ENCODE assay signal across 17 cellular contexts in genomic region chr1:113744114-113744513, GRCh38. TPM values are rescaled to one million over a fixed set of nuclear protein-coding genes. Genes with fewer than 3 reads are reported as not detected.
DNase-seq lines count a peak whose midpoint lies in the region; ATAC-seq and TF ChIP-seq lines count a peak whose summit lies in the region.
"Had no signal": no experiment of that assay in that cellular context is flagged by ENCODE, and none has a peak within 500 bp of the region (broad histone marks: within the 10 kb centered on the region; RNA-seq: fewer than 3 reads in every experiment).

No MANE protein-coding gene starts in this region.

- H3K4me3 ChIP-seq in SK-N-SH (ENCODE audit: low read depth in 2 of 2, low read length in 1 of 2) (no peak overlapping the region), right lobe of liver (no peak overlapping the region)
- H3K4me3 ChIP-seq: BLaER1, GM12878, GM23248, HAP-1 had no signal

- intact Hi-C loops in right lobe of liver (cut with DNase I) (no loop called here), cardiac septum (cut with DNase I) (no loop called here)

- H3K9me3 Mint-ChIP-seq in brain = no peaks in the 10 kb centered on the region
- H3K9me3 Mint-ChIP-seq: CD14-positive monocyte; CD8-positive, alpha-beta T cell had no signal

- H3K27me3 ChIP-seq in SK-N-SH (ENCODE audit: insufficient read depth) = no peaks in the 10 kb centered on the region
- H3K27me3 ChIP-seq in right lobe of liver = no peaks in the 10 kb centered on the region
- H3K27me3 ChIP-seq: BLaER1 had no signal

- no peaks in the 10 kb centered on the region for H4K20me1 ChIP-seq in SK-N-SH (ENCODE audit: insufficient read depth)
- H4K20me1 ChIP-seq: BLaER1 had no signal

- TF ChIP-seq CTCF in SK-N-SH (IDR thresholded peaks at IDR 0.05) (no peak), brain (conservative IDR thresholded peaks at IDR 0.05) (no peak), right lobe of liver (IDR thresholded peaks at IDR 0.05) (no peak)

- no peak overlapping the region for H3K9ac ChIP-seq in SK-N-SH
- H3K9ac ChIP-seq: BLaER1, GM23248 had no signal

- H3K9me2 ChIP-seq in SK-N-SH = no peaks in the 10 kb centered on the region

- H3K27ac ChIP-seq in SK-N-SH (ENCODE audit: low read depth in 2 of 2, low read length in 1 of 2) (no peak overlapping the region), right lobe of liver (peak overlapping the region in 1 of 3 donors; percentile 10)
- H3K27ac ChIP-seq: 22Rv1, BLaER1, GM23248 had no signal

- peaks cover 9% of the 10 kb centered on the region for H3F3A ChIP-seq in SK-N-SH (replicated peaks; ENCODE audit: insufficient read depth)

- H3K27ac Mint-ChIP-seq in brain = peak overlapping the region in 3 of 5 experiments; percentile 8 to 61 (median 40)
- H3K27ac Mint-ChIP-seq: CD14-positive monocyte; CD8-positive, alpha-beta T cell had no signal

- H3K4me1 ChIP-seq in SK-N-SH (ENCODE audit: control insufficient read depth in 1 of 2, insufficient read depth in 2 of 2, low read depth in 1 of 2, low read length in 1 of 2) (peaks cover 8 to 9% of the 10 kb centered on the region in 2 experiments; a peak in 2 of 4 replicates), right lobe of liver (peaks cover 0 to 7% (median 2%) of the 10 kb centered on the region in 4 donors)
- H3K4me1 ChIP-seq: BLaER1, HAP-1 had no signal

- ATAC-seq in SK-N-SH treated with all-trans-retinoic acid at 6 μM for 48 hours (no peak), right lobe of liver (peak in 3 of 4 donors; percentile 24 to 64 (median 30)), GM21515 (IDR thresholded peaks at IDR 0.05; ENCODE audit: unreplicated experiment) (no peak)
- ATAC-seq: CD8-positive, alpha-beta T cell; GM12878 had no signal

- H3K9me3 ChIP-seq in SK-N-SH (no peaks in the 10 kb centered on the region), right lobe of liver (no peaks in the 10 kb centered on the region)
- H3K9me3 ChIP-seq: BLaER1, HAP-1 had no signal

- no peaks in the 10 kb centered on the region for H3K27me3 Mint-ChIP-seq in brain

- no peak for TF ChIP-seq RAD21 in SK-N-SH (IDR thresholded peaks at IDR 0.05; ENCODE audit: low read length)

- no peak overlapping the region for H3K4me2 ChIP-seq in SK-N-SH
- H3K4me2 ChIP-seq: BLaER1 had no signal

- H3K36me3 ChIP-seq in SK-N-SH (replicated peaks in 1 of 2; ENCODE audit: control insufficient read depth in 1 of 2, insufficient read depth in 2 of 2, low read length in 1 of 2) (peaks cover 17 to 31% of the 10 kb centered on the region in 2 experiments), right lobe of liver (no peaks in the 10 kb centered on the region)
- H3K36me3 ChIP-seq: HAP-1 had no signal

- H3K79me2 ChIP-seq in SK-N-SH (ENCODE audit: insufficient read depth) = peaks cover 38% of the 10 kb centered on the region

- no peaks in the 10 kb centered on the region for H3K4me1 Mint-ChIP-seq in brain
- H3K4me1 Mint-ChIP-seq: CD14-positive monocyte had no signal

- H3K4me3 Mint-ChIP-seq in brain = no peak overlapping the region
- H3K4me3 Mint-ChIP-seq: CD14-positive monocyte; CD8-positive, alpha-beta T cell had no signal

- peaks cover 38% of the 10 kb centered on the region for H3K36me3 Mint-ChIP-seq in brain
- H3K36me3 Mint-ChIP-seq: CD8-positive, alpha-beta T cell had no signal

- CTCF ChIA-PET in SK-N-SH (lab: Yijun Ruan, JAX) = interaction anchor here (1.3 to 1.5 kb wide), 2 partner anchors 137 to 671 kb away, joined by 3 read pairs; partner anchors contain the start of gene LRIG2

- DNase-seq in SK-N-SH (peak; percentile 24), right lobe of liver (no peak), cardiac septum (ENCODE audit: low spot score) (no peak)
- DNase-seq in activated CD8-positive, alpha-beta memory T cell treated with anti-CD3 and anti-CD28 coated beads for 24 hours = no peak
- DNase-seq: Calu3; CD8-positive, alpha-beta T cell; DND-41; EL; GM23248 had no signal

- POLR2A ChIA-PET in SK-N-SH (lab: Yijun Ruan, JAX) = no interaction called here

- TF ChIP-seq EP300 in SK-N-SH (IDR thresholded peaks at IDR 0.05; ENCODE audit: borderline replicate concordance in 1 of 2, low read depth in 1 of 2, low read length in 1 of 2) = no peak

- no peak overlapping the region for H2AFZ ChIP-seq in SK-N-SH (ENCODE audit: low read depth)
- H2AFZ ChIP-seq: GM23248 had no signal

- no peak for TF ChIP-seq POLR2A in right lobe of liver (IDR thresholded peaks at IDR 0.05)

- 92% methylated on average over 1 of the region's 1 CpG for WGBS in SK-N-SH (ENCODE audit: low lambda C conversion rate)
- WGBS in right lobe of liver (ENCODE audit: insufficient coverage, low coverage, low lambda C conversion rate, missing lambda C conversion rate) = 100% methylated on average over 1 of the region's 1 CpG

TF ChIP-seq in SK-N-SH, 30 proteins besides CTCF, POLR2A, EP300 and RAD21 (continues in another document):
- no peak for TF ChIP-seq FOSL2 (IDR thresholded peaks at IDR 0.05; ENCODE audit: borderline replicate concordance, low read depth)
- TF ChIP-seq FOXM1 (IDR thresholded peaks at IDR 0.05; ENCODE audit: low read depth) = no peak
- no peak for TF ChIP-seq GABPA (IDR thresholded peaks at IDR 0.05; ENCODE audit: low read depth)
- no peak for TF ChIP-seq USF1 (IDR thresholded peaks at IDR 0.05; ENCODE audit: borderline replicate concordance, low read depth)
- no peak for TF ChIP-seq NFIC (IDR thresholded peaks at IDR 0.05; ENCODE audit: borderline replicate concordance)
- TF ChIP-seq USF2 (IDR thresholded peaks at IDR 0.05; ENCODE audit: borderline replicate concordance, low read depth, low read length) = no peak
- TF ChIP-seq MEF2A (IDR thresholded peaks at IDR 0.05; ENCODE audit: borderline replicate concordance, low read depth) = no peak
- TF ChIP-seq JUND (IDR thresholded peaks at IDR 0.05) = no peak
- TF ChIP-seq EZH2phosphoT487 (IDR thresholded peaks at IDR 0.05; ENCODE audit: borderline replicate concordance, low read depth) = no peak
- no peak for TF ChIP-seq CHD2 (IDR thresholded peaks at IDR 0.05; ENCODE audit: low read length, partially characterized antibody)

TF ChIP-seq in SK-N-SH treated with all-trans-retinoic acid at 6 μM for 48 hours, 23 proteins besides CTCF, POLR2A, EP300 and RAD21:
- TF ChIP-seq ISL1 (CRISPR knock-in tag; IDR thresholded peaks at IDR 0.05) = no peak
- TF ChIP-seq PPARA (CRISPR knock-in tag; IDR thresholded peaks at IDR 0.05; ENCODE audit: borderline replicate concordance) = no peak
- TF ChIP-seq ZFP3 (CRISPR knock-in tag; IDR thresholded peaks at IDR 0.05) = no peak
- no peak for TF ChIP-seq CSDC2 (CRISPR knock-in tag; IDR thresholded peaks at IDR 0.05)
- no peak for TF ChIP-seq CSRNP3 (CRISPR knock-in tag; IDR thresholded peaks at IDR 0.05)
- no peak for TF ChIP-seq BACH2 (CRISPR knock-in tag; IDR thresholded peaks at IDR 0.05; ENCODE audit: borderline replicate concordance)
- no peak for TF ChIP-seq ZFP30 (CRISPR knock-in tag; IDR thresholded peaks at IDR 0.05)
- no peak for TF ChIP-seq ZC3H10 (CRISPR knock-in tag; IDR thresholded peaks at IDR 0.05)
- no peak for TF ChIP-seq ZNF8 (CRISPR knock-in tag; IDR thresholded peaks at IDR 0.05)
- TF ChIP-seq POU6F1 (CRISPR knock-in tag; IDR thresholded peaks at IDR 0.05; ENCODE audit: borderline replicate concordance, low read depth) = no peak
- no peak for TF ChIP-seq ARNTL (CRISPR knock-in tag; IDR thresholded peaks at IDR 0.05; ENCODE audit: borderline replicate concordance, low read depth)

RNA-seq across cellular contexts. Expression of gene PHTF1, which starts 15.2 kb away (rescaled TPM):
- polyA plus RNA-seq in SK-N-SH (2012; rRNA removed) = 10.8 and 14.1 TPM in 2 replicates
- polyA plus RNA-seq in SK-N-SH (2012; cell fraction: cytosol; rRNA removed) = 12.5 and 13.5 TPM in 2 replicates
- polyA plus RNA-seq in SK-N-SH (2012; cell fraction: nucleus; rRNA removed) = 9.5 and 16.1 TPM in 2 replicates
- 9.5 TPM for polyA plus RNA-seq in brain (ENCODE audit: insufficient read depth, low read depth, low replicate concordance)
- total RNA-seq in right lobe of liver = 1 to 10 TPM; 4.7 to 8.7 (median 6.1) TPM
- 15.0 TPM for total RNA-seq in cardiac septum

Comparison
In these comparisons a context has a peak if more than half of its experiments do, and no peak if none do; other contexts are left out.
1. ATAC-seq: peak in right lobe of liver (3 of 4); none in SK-N-SH treated with all-trans-retinoic acid at 6 μM for 48 hours (single experiment) and GM21515 (single experiment).